Comparison of ENCODE assay signal across 8 cellular contexts in the genomic region with DNA sequence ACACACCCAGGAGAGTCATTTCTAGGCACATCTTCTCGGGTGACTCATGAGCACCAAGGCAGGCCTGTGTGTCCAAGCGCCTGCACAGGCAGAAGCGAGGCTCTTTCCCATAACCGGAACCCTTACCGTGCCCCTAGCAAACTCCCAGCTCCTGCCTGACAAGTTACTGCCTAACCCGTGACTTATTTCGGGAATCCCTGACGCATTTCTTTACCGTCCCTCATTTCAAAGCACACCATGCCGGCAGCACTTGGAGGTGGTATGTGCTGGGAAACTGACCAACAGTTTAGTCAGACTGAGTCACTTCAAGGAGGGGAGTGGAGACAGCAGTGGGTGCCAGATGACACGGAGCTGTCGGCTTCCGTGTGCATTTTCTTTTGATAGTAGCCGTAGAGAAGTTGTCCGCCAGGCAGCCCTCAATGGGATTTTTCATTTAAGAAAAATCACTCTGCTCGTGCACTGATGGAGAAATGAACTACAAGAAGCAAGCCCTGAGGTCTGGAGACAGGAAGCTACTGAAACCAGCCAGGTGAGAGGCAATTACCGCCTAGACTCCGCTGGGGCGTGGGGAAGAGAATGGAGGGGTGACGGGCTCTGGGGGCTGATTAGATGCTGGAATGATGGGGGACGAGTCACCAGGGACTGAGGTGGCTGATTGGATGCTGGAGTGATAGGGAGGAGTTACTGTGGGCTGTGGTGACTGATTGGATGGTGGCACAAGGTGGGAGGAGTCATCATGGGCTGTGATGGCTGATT. TPM values are rescaled to one million over a fixed set of nuclear protein-coding genes. Genes with fewer than 3 reads are reported as not detected.
DNase-seq lines count a peak whose midpoint lies in the region; ATAC-seq and TF ChIP-seq lines count a peak whose summit lies in the region.

No MANE protein-coding gene starts in this region.

- no peak overlapping the region for H2AFZ ChIP-seq in hepatocyte

- H3K4me1 Mint-ChIP-seq in naive thymus-derived CD4-positive, alpha-beta T cell = peaks cover 0 to 19% (median 5%) of the 10 kb centered on the region in 7 donors

- no peaks in the 10 kb centered on the region for H3K79me2 ChIP-seq in hepatocyte

- intact Hi-C loops in naive thymus-derived CD4-positive, alpha-beta T cell (cut with micrococcal nuclease) = no loop called here

- no peak overlapping the region for H3K4me3 ChIP-seq in hepatocyte
- H3K4me3 ChIP-seq in naive thymus-derived CD4-positive, alpha-beta T cell (ENCODE audit: low read length) = no peak overlapping the region

- WGBS in hepatocyte (ENCODE audit: low lambda C conversion rate, missing lambda C conversion rate) = 85% methylated on average over 21 of the region's 21 CpGs

- H3K9me2 ChIP-seq in hepatocyte (replicated peaks; ENCODE audit: insufficient read depth) = no peaks in the 10 kb centered on the region

- no peaks in the 10 kb centered on the region for H4K20me1 ChIP-seq in hepatocyte (ENCODE audit: insufficient read depth, poor library complexity, severe bottlenecking)

- no peak for ATAC-seq in naive thymus-derived CD4-positive, alpha-beta T cell
- ATAC-seq in HG03432 (IDR thresholded peaks at IDR 0.05; ENCODE audit: unreplicated experiment) = no peak

- no peaks in the 10 kb centered on the region for H3K9me3 ChIP-seq in hepatocyte (ENCODE audit: low read depth)
- H3K9me3 ChIP-seq in naive thymus-derived CD4-positive, alpha-beta T cell (ENCODE audit: control insufficient read depth in 2 of 3, low read length in 3 of 3) = no peaks in the 10 kb centered on the region

- no peak overlapping the region for H3K4me3 Mint-ChIP-seq in naive thymus-derived CD4-positive, alpha-beta T cell

- H3K27ac ChIP-seq in hepatocyte = peak overlapping the region; percentile 74
- H3K27ac ChIP-seq in naive thymus-derived CD4-positive, alpha-beta T cell (ENCODE audit: low read depth, low read length) = no peak overlapping the region

- TF ChIP-seq CTCF in hepatocyte (IDR thresholded peaks at IDR 0.05; ENCODE audit: poor library complexity) = no peak

- CTCF ChIA-PET in naive thymus-derived CD4-positive, alpha-beta T cell (lab: Charles Lee) = no interaction called here

- H3K27ac Mint-ChIP-seq in naive thymus-derived CD4-positive, alpha-beta T cell = no peak overlapping the region

- H3K27me3 Mint-ChIP-seq in naive thymus-derived CD4-positive, alpha-beta T cell = peaks cover 5 to 23% (median 10%) of the 10 kb centered on the region in 5 donors

- H3K36me3 ChIP-seq in hepatocyte (replicated peaks; ENCODE audit: insufficient read depth, low read depth) = no peaks in the 10 kb centered on the region
- no peaks in the 10 kb centered on the region for H3K36me3 ChIP-seq in naive thymus-derived CD4-positive, alpha-beta T cell (ENCODE audit: control insufficient read depth in 2 of 3, insufficient read depth in 3 of 3, low read length in 3 of 3)

- peaks cover 4% of the 10 kb centered on the region for H3K4me1 ChIP-seq in hepatocyte (ENCODE audit: insufficient read depth)
- no peaks in the 10 kb centered on the region for H3K4me1 ChIP-seq in naive thymus-derived CD4-positive, alpha-beta T cell (ENCODE audit: control insufficient read depth in 2 of 2, insufficient read depth in 2 of 2, low read length in 2 of 2)

- POLR2A ChIA-PET in naive thymus-derived CD4-positive, alpha-beta T cell (lab: Charles Lee) = no interaction called here

- no peaks in the 10 kb centered on the region for H3K27me3 ChIP-seq in hepatocyte
- no peaks in the 10 kb centered on the region for H3K27me3 ChIP-seq in naive thymus-derived CD4-positive, alpha-beta T cell (ENCODE audit: control insufficient read depth in 2 of 2, insufficient read depth in 2 of 2, low read length in 2 of 2)

- peak; percentile 87 for DNase-seq in HK-2 (ENCODE audit: unreplicated experiment)
- peak; percentile 94 for DNase-seq in amniotic stem cell (lab: John Stamatoyannopoulos, UW)
- DNase-seq in hepatocyte (ENCODE audit: low spot score) = peak; percentile 50
- peak; percentile 53 for DNase-seq in superior temporal gyrus (ENCODE audit: extremely low spot score)
- DNase-seq in naive thymus-derived CD4-positive, alpha-beta T cell = no peak
- no peak for DNase-seq in activated CD4-positive, CD25-positive, alpha-beta regulatory T cell (lab: John Stamatoyannopoulos, UW)
- no peak for DNase-seq in stimulated activated CD4-positive, alpha-beta T cell treated with anti-CD3 and anti-CD28 coated beads, Interleukin-15, amount 100 ng/mL, for 24 hours

- H3K9me3 Mint-ChIP-seq in naive thymus-derived CD4-positive, alpha-beta T cell = peaks cover 0 to 5% (median 0%) of the 10 kb centered on the region in 11 donors

- H3K36me3 Mint-ChIP-seq in naive thymus-derived CD4-positive, alpha-beta T cell = peaks cover 0 to 5% (median 0%) of the 10 kb centered on the region in 5 donors

- no peak overlapping the region for H3K4me2 ChIP-seq in hepatocyte

RNA-seq across cellular contexts. Expression of a gene that starts 17.2 kb away (rescaled TPM):
- 2.9 and 5.1 TPM in 2 replicates for total RNA-seq in hepatocyte
- 1.8 and 3.3 TPM in 2 replicates for polyA plus RNA-seq in hepatocyte
- 1 to 10 TPM in 1 of 5 experiments, under 1 TPM in 1, not detected in 3; 0.17 to 1.1 TPM for total RNA-seq in naive thymus-derived CD4-positive, alpha-beta T cell
- polyA plus RNA-seq in naive thymus-derived CD4-positive, alpha-beta T cell = not detected

Comparison
In these comparisons a context has a peak if more than half of its experiments do, and no peak if none do; other contexts are left out.
1. DNase-seq: peak in HK-2 (single experiment), amniotic stem cell (single experiment), hepatocyte (single experiment) and superior temporal gyrus (single experiment); none in naive thymus-derived CD4-positive, alpha-beta T cell (0 of 9), activated CD4-positive, CD25-positive, alpha-beta regulatory T cell (0 of 4) and stimulated activated CD4-positive, alpha-beta T cell treated with anti-CD3 and anti-CD28 coated beads, Interleukin-15, amount 100 ng/mL, for 24 hours (single experiment).